In the genomic region with DNA sequence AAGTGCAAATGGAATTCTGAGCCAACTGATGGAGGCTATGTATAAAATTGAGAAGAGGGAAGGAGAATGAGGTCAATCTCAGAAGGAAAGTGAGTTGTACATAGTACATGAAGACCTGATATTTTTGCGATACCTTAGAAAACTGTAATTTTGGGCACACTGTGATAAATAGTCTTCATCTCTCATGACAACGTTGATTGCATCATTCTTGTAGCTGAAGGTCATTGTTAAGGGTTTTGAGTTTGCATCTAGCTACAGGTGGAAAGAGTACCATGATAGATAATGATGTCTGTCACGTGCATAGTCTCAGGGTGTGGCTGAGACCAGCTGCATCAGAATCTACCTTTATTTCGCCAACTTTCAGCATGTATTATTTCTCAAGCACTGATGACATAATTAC, we compare ENCODE assay signal across 1 cellular context.
TF ChIP-seq lines count a peak whose summit lies in the region.

No MANE protein-coding gene starts in this region.

TF ChIP-seq in HepG2, 621 proteins besides CTCF, POLR2A, EP300 and RAD21 (continued from another document):
- TF ChIP-seq, protein P1, sequence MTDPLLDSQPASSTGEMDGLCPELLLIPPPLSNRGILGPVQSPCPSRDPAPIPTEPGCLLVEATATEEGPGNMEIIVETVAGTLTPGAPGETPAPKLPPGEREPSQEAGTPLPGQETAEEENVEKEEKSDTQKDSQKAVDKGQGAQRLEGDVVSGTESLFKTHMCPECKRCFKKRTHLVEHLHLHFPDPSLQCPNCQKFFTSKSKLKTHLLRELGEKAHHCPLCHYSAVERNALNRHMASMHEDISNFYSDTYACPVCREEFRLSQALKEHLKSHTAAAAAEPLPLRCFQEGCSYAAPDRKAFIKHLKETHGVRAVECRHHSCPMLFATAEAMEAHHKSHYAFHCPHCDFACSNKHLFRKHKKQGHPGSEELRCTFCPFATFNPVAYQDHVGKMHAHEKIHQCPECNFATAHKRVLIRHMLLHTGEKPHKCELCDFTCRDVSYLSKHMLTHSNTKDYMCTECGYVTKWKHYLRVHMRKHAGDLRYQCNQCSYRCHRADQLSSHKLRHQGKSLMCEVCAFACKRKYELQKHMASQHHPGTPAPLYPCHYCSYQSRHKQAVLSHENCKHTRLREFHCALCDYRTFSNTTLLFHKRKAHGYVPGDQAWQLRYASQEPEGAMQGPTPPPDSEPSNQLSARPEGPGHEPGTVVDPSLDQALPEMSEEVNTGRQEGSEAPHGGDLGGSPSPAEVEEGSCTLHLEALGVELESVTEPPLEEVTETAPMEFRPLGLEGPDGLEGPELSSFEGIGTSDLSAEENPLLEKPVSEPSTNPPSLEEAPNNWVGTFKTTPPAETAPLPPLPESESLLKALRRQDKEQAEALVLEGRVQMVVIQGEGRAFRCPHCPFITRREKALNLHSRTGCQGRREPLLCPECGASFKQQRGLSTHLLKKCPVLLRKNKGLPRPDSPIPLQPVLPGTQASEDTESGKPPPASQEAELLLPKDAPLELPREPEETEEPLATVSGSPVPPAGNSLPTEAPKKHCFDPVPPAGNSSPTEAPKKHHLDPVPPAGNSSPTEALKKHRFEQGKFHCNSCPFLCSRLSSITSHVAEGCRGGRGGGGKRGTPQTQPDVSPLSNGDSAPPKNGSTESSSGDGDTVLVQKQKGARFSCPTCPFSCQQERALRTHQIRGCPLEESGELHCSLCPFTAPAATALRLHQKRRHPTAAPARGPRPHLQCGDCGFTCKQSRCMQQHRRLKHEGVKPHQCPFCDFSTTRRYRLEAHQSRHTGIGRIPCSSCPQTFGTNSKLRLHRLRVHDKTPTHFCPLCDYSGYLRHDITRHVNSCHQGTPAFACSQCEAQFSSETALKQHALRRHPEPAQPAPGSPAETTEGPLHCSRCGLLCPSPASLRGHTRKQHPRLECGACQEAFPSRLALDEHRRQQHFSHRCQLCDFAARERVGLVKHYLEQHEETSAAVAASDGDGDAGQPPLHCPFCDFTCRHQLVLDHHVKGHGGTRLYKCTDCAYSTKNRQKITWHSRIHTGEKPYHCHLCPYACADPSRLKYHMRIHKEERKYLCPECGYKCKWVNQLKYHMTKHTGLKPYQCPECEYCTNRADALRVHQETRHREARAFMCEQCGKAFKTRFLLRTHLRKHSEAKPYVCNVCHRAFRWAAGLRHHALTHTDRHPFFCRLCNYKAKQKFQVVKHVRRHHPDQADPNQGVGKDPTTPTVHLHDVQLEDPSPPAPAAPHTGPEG (CRISPR knock-in tag; IDR thresholded peaks at IDR 0.05), result no peak
- TF ChIP-seq TAF15 (IDR thresholded peaks at IDR 0.05; ENCODE audit: low read depth, low read length, poor library complexity, severe bottlenecking), result no peak
- TF ChIP-seq, protein P2, sequence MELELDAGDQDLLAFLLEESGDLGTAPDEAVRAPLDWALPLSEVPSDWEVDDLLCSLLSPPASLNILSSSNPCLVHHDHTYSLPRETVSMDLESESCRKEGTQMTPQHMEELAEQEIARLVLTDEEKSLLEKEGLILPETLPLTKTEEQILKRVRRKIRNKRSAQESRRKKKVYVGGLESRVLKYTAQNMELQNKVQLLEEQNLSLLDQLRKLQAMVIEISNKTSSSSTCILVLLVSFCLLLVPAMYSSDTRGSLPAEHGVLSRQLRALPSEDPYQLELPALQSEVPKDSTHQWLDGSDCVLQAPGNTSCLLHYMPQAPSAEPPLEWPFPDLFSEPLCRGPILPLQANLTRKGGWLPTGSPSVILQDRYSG (CRISPR knock-in tag; IDR thresholded peaks at IDR 0.05), result no peak
